ENCODE assay signal across 14 cellular contexts in genomic region chr11:90639687-90640086, GRCh38.
A peak's percentile ranks its signal among the peaks of the same experiment; 100 is the strongest.
DNase-seq lines count a peak whose midpoint lies in the region; ATAC-seq and TF ChIP-seq lines count a peak whose summit lies in the region.
"Had no signal": no experiment of that assay in that cellular context is flagged by ENCODE, and none has a peak within 500 bp of the region (broad histone marks: within the 10 kb centered on the region; RNA-seq: fewer than 3 reads in every experiment).

No MANE protein-coding gene starts in this region.

- H3K36me3 ChIP-seq in brain microvascular endothelial cell (replicated peaks) (no peaks in the 10 kb centered on the region), right lobe of liver (no peaks in the 10 kb centered on the region)
- H3K36me3 ChIP-seq: HAP-1, pancreas, uterus had no signal

- intact Hi-C loops in right lobe of liver (cut with DNase I), result no loop called here

- H3K4me3 ChIP-seq in brain microvascular endothelial cell (ENCODE audit: low read depth, low read length) (no peak overlapping the region), right lobe of liver (peak overlapping the region in 1 of 3 donors; percentile 1)
- H3K4me3 ChIP-seq: HAP-1, pancreas, uterus had no signal

- peaks cover 0 to 5% (median 0%) of the 10 kb centered on the region in 4 donors for H3K4me1 ChIP-seq in right lobe of liver
- H3K4me1 ChIP-seq: HAP-1, pancreas, uterus had no signal

- ATAC-seq in right lobe of liver (peak; percentile 52 to 67 (median 66)), GM18505 (IDR thresholded peaks at IDR 0.05; ENCODE audit: unreplicated experiment) (no peak), HG03520 (IDR thresholded peaks at IDR 0.05; ENCODE audit: unreplicated experiment) (no peak)
- ATAC-seq: pancreas, T-helper 17 cell had no signal

- TF ChIP-seq POLR2A in right lobe of liver (IDR thresholded peaks at IDR 0.05) (no peak), GM18505 (IDR thresholded peaks at IDR 0.05; ENCODE audit: borderline replicate concordance, extremely low read depth, insufficient read depth, insufficient read length) (no peak)

- DNase-seq in Caki2 (ENCODE audit: low read depth) (peak; percentile 2), KBM-7 (peak; percentile 7), brain microvascular endothelial cell (peak; percentile 17), right lobe of liver (no peak), amygdala (lab: John Stamatoyannopoulos, UW) (no peak)
- no peak for DNase-seq in effector CD4-positive, alpha-beta T cell
- DNase-seq: activated T-cell treated with anti-CD3 and anti-CD28 coated beads for 4 hours, DMS79, pancreas, T-helper 17 cell, uterus had no signal

- WGBS in right lobe of liver (ENCODE audit: insufficient coverage, low coverage, low lambda C conversion rate, missing lambda C conversion rate), result 0% methylated on average over 1 of the region's 1 CpG

- in situ Hi-C loops in Caki2 (cut with HindIII; ENCODE audit: low pct_unique_long_range_greater_than_20kb, low sequenced_read_pairs), result no loop called here
- in situ Hi-C loops in KBM-7 (cut with MboI; ENCODE audit: low pct_unique_long_range_greater_than_20kb, low sequenced_read_pairs), result no loop called here
- in situ Hi-C loops in brain microvascular endothelial cell (cut with HindIII; ENCODE audit: low pct_ligation_motif_present, low sequenced_read_pairs), result no loop called here

- H3K9me3 ChIP-seq in right lobe of liver, result no peaks in the 10 kb centered on the region
- H3K9me3 ChIP-seq: HAP-1, pancreas, uterus had no signal

- no peak overlapping the region for H3K27ac ChIP-seq in brain microvascular endothelial cell
- no peak overlapping the region for H3K27ac ChIP-seq in right lobe of liver
- H3K27ac ChIP-seq: pancreas, uterus had no signal

- TF ChIP-seq CTCF in brain microvascular endothelial cell (IDR thresholded peaks at IDR 0.05; ENCODE audit: low read depth, low read length, missing control alignments) (peak; percentile 58), right lobe of liver (IDR thresholded peaks at IDR 0.05) (peak; percentile 37 to 54 (median 52))

- H3K27me3 ChIP-seq in brain microvascular endothelial cell (replicated peaks), result no peaks in the 10 kb centered on the region
- no peaks in the 10 kb centered on the region for H3K27me3 ChIP-seq in right lobe of liver
- H3K27me3 ChIP-seq: pancreas, uterus had no signal

Comparison
In these comparisons a context has a peak if more than half of its experiments do, and no peak if none do; other contexts are left out.
1. DNase-seq: peak in Caki2 (single experiment), KBM-7 (single experiment) and brain microvascular endothelial cell (single experiment); none in right lobe of liver (0 of 3), amygdala (0 of 56) and effector CD4-positive, alpha-beta T cell (single experiment).
2. ATAC-seq: peak in right lobe of liver (4 of 4); none in GM18505 (single experiment) and HG03520 (single experiment).